ENCODE assay signal across 2 cellular contexts in the genomic region with DNA sequence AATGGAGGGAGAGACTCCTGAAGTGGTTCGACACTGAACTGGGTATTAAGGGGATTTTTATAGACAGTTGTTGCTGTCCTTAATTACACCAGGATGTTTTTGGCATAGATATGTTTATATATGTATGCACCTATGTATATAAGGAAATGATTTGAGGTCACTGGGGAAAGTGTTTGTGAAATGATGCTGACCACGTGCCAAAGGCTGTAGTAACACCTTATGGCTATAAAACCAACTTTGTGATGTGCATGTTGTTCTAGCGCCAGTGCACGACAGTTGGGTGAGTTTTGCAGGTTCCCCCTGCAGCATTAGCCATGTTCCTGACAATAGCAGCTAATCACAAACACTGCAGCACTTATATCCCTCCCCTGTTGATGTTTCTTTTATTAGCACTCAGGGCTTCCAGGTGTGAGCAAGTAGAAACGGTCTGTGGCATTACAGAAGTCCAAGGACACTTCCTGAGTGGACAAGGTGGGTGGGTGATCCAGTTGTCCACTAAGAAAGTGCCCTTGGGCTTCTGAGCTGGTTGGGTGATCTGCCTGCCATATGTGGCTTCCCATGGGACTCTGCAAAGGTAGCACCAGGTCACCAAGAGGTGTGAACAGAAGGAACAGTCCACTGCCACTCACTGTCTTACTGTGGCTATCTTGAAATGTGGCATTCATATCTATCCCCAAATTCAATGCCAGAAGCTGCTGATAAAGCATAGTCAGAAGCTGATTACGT.
TF ChIP-seq lines count a peak whose summit lies in the region.

No MANE protein-coding gene starts in this region.

TF ChIP-seq in GM23338, 12 proteins besides CTCF, POLR2A, EP300 and RAD21:
- TF ChIP-seq EZH2phosphoT487 (IDR thresholded peaks at IDR 0.05; ENCODE audit: unreplicated experiment), result no peak
- TF ChIP-seq CREB1 (CRISPR knock-in tag; IDR thresholded peaks at IDR 0.05; ENCODE audit: low read depth), result no peak
- TF ChIP-seq NANOG (IDR thresholded peaks at IDR 0.05; ENCODE audit: borderline replicate concordance), result no peak
TF ChIP-seq in GM23338: peak in this region for 0.

TF ChIP-seq in H1, 55 proteins besides CTCF, POLR2A, EP300 and RAD21 (continued from another document):
- no peak for TF ChIP-seq MAX (IDR thresholded peaks at IDR 0.05)
- no peak for TF ChIP-seq CBX5 (IDR thresholded peaks at IDR 0.05; ENCODE audit: low read depth, low read length)
TF ChIP-seq in H1: peak in this region for 0.
